In the genomic region with DNA sequence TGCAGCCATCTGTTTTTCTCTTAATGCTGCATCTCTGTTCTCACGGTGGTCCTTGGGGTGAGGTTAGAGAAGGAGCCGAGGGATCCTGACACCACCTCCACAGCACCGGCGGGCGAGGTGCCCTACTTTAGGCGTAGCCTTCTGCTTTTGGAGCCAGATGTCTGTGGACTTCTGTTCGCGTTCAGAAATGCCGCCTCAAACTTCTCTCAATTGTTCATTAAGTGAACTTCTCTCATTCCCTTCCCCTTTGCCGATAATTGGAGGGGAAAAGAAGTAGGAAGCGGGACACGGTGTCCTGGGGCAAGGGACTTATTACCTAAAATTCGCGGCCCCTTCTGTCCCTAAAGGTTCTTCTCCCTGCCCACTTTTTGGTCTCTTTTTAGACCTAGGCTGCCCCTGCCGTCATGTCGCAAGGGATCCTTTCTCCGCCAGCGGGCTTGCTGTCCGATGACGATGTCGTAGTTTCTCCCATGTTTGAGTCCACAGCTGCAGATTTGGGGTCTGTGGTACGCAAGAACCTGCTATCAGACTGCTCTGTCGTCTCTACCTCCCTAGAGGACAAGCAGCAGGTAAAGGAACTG, we compare ENCODE assay signal across 8 cellular contexts. TPM values are rescaled to one million over a fixed set of nuclear protein-coding genes. Genes with fewer than 3 reads are reported as not detected.
DNase-seq lines count a peak whose midpoint lies in the region; ATAC-seq, FAIRE-seq and TF ChIP-seq lines count a peak whose summit lies in the region.

No MANE protein-coding gene starts in this region.

- H3K9me3 ChIP-seq in endothelial cell of umbilical vein (replicated peaks; ENCODE audit: control insufficient read depth, insufficient read depth, low read length) (no peaks in the 10 kb centered on the region), gastrocnemius medialis (no peaks in the 10 kb centered on the region)

- H4K20me1 ChIP-seq in endothelial cell of umbilical vein (replicated peaks; ENCODE audit: control insufficient read depth, extremely low read depth, insufficient read depth, low read length): no peaks in the 10 kb centered on the region

- peak; percentile 51 for DNase-seq in DMS53 (lab: John Stamatoyannopoulos, UW)
- no peak for DNase-seq in DMS53 treated with DMSO at 0.1 percent for 48 hours (lab: John Stamatoyannopoulos, UW; ENCODE audit: unreplicated experiment)
- peak; percentile 31 for DNase-seq in MV-4-11 (lab: John Stamatoyannopoulos, UW)
- DNase-seq in endothelial cell of umbilical vein (ENCODE audit: low read depth, low spot score): no peak
- DNase-seq in gastrocnemius medialis: no peak
- DNase-seq in NCI-H526 treated with DMSO at 0.1 percent for 48 hours (lab: John Stamatoyannopoulos, UW): no peak
- no peak for DNase-seq in NCI-H1092 treated with DMSO at 0.1 percent for 48 hours (lab: John Stamatoyannopoulos, UW)
- no peak for DNase-seq in effector CD4-positive, alpha-beta T cell

- dilution Hi-C loops in endothelial cell of umbilical vein (cut with MboI; ENCODE audit: extremely low pct_ligation_motif_present, low sequenced_read_pairs): no loop called here

- peaks cover 22% of the 10 kb centered on the region for H3K4me1 ChIP-seq in endothelial cell of umbilical vein (ENCODE audit: control insufficient read depth, extremely low read depth, insufficient read depth, low read length)
- H3K4me1 ChIP-seq in gastrocnemius medialis: peaks cover 17 to 19% of the 10 kb centered on the region in 2 donors

- no peak for ATAC-seq in gastrocnemius medialis

- intact Hi-C loops in endothelial cell of umbilical vein (cut with micrococcal nuclease): loop anchor here (1.0 to 5.0 kb wide), 3 partner anchors 34 to 153 kb away; partner anchors contain the start of genes CDC23 and CDC25C
- intact Hi-C loops in gastrocnemius medialis (cut with DNase I; ENCODE audit: low total_unique reads): loop anchor here (2.0 to 5.0 kb wide), 3 partner anchors 33 to 427 kb away; partner anchors contain the start of genes CDC23 and HNRNPA0

- no peak for TF ChIP-seq POLR2A in endothelial cell of umbilical vein (IDR thresholded peaks at IDR 0.05; ENCODE audit: low read depth, low read length)
- TF ChIP-seq POLR2A in gastrocnemius medialis (IDR thresholded peaks at IDR 0.05): no peak

- peak overlapping the region; percentile 64 for H3K4me2 ChIP-seq in endothelial cell of umbilical vein (ENCODE audit: insufficient read depth, low read length)

- peak overlapping the region; percentile 9 for H3K27ac ChIP-seq in endothelial cell of umbilical vein (ENCODE audit: insufficient read depth, low read depth, low read length)
- H3K27ac ChIP-seq in gastrocnemius medialis: peak overlapping the region in 2 of 4 donors; percentile 88 to 96

- TSS peak; percentile 60 for BruUV-seq in endothelial cell of umbilical vein (replicated peaks; lab: Mats Ljungman, UMichigan)

- peak overlapping the region; percentile 47 for H2AFZ ChIP-seq in endothelial cell of umbilical vein (ENCODE audit: low read depth, low read length)

- TF ChIP-seq CTCF in endothelial cell of umbilical vein (IDR thresholded peaks at IDR 0.05; ENCODE audit: extremely low read depth in 1 of 2, insufficient read depth in 1 of 2, low read depth in 1 of 2, low read length in 2 of 2): no peak
- no peak for TF ChIP-seq CTCF in gastrocnemius medialis (IDR thresholded peaks at IDR 0.05 in 4 of 5, conservative IDR thresholded peaks at IDR 0.05 in 1 of 5)

- H3K9me1 ChIP-seq in endothelial cell of umbilical vein (replicated peaks; ENCODE audit: control insufficient read depth, extremely low read depth, insufficient read depth, low read length): no peaks in the 10 kb centered on the region

- no peaks in the 10 kb centered on the region for H3K27me3 ChIP-seq in endothelial cell of umbilical vein (ENCODE audit: control insufficient read depth in 2 of 2, insufficient read depth in 2 of 2, low read length in 2 of 2)
- no peaks in the 10 kb centered on the region for H3K27me3 ChIP-seq in gastrocnemius medialis

- no peak for FAIRE-seq in endothelial cell of umbilical vein (lab: Jason Lieb, UNC)

- H3K4me3 ChIP-seq in endothelial cell of umbilical vein (replicated peaks in 1 of 3; ENCODE audit: insufficient read depth in 1 of 3, low read depth in 1 of 3, low read length in 3 of 3): peak overlapping the region; percentile 61 to 95 (median 71)
- peak overlapping the region; percentile 80 to 95 (median 92) for H3K4me3 ChIP-seq in gastrocnemius medialis

- peak overlapping the region; percentile 54 for H3K9ac ChIP-seq in endothelial cell of umbilical vein (replicated peaks; ENCODE audit: extremely low read depth, insufficient read depth, low read length)

- POLR2A ChIA-PET in endothelial cell of umbilical vein (lab: Charles Lee): no interaction called here

- CTCF ChIA-PET in endothelial cell of umbilical vein (lab: Charles Lee): interaction anchor here (1.0 to 2.1 kb wide), 4 partner anchors 12 to 324 kb away, joined by 4 to 10 read pairs (median 8); no protein-coding TSS in a partner anchor

- H3K36me3 ChIP-seq in endothelial cell of umbilical vein (ENCODE audit: control insufficient read depth in 2 of 2, extremely low read depth in 1 of 2, insufficient read depth in 2 of 2, low read length in 2 of 2) (peaks cover 12 to 22% of the 10 kb centered on the region in 2 experiments), gastrocnemius medialis (peaks cover 0 to 21% of the 10 kb centered on the region in 2 donors)

- in situ Hi-C loops in gastrocnemius medialis (cut with MboI; ENCODE audit: low sequenced_read_pairs in 4 of 4): no loop called here

- peaks cover 46% of the 10 kb centered on the region for H3K79me2 ChIP-seq in endothelial cell of umbilical vein (ENCODE audit: control insufficient read depth, insufficient read depth, low read length)

TF ChIP-seq in endothelial cell of umbilical vein, 7 proteins besides CTCF, POLR2A, EP300 and RAD21:
- no peak for TF ChIP-seq EZH2 (IDR thresholded peaks at IDR 0.05; ENCODE audit: borderline replicate concordance, low read depth, low read length, severe bottlenecking)
- no peak for TF ChIP-seq MYC (IDR thresholded peaks at IDR 0.05; ENCODE audit: low read depth, low read length)
- no peak for TF ChIP-seq POLR2AphosphoS5 (IDR thresholded peaks at IDR 0.05; ENCODE audit: insufficient read depth, low read depth, low read length)
- TF ChIP-seq, protein P1, sequence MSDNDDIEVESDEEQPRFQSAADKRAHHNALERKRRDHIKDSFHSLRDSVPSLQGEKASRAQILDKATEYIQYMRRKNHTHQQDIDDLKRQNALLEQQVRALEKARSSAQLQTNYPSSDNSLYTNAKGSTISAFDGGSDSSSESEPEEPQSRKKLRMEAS (IDR thresholded peaks at IDR 0.05; ENCODE audit: insufficient read depth, insufficient read length): no peak
- TF ChIP-seq FOS (IDR thresholded peaks at IDR 0.05; ENCODE audit: borderline replicate concordance, insufficient read depth, low read length): no peak
- no peak for TF ChIP-seq GATA2 (IDR thresholded peaks at IDR 0.05; ENCODE audit: insufficient read depth, insufficient read length, low read depth, low read length)
- TF ChIP-seq JUN (IDR thresholded peaks at IDR 0.05; ENCODE audit: borderline replicate concordance, insufficient read depth, insufficient read length, low read depth): no peak

RNA-seq across cellular contexts. Expression of gene KIF20A, which starts 0.5 kb away (rescaled TPM):
- total RNA-seq in endothelial cell of umbilical vein: 72.0 and 78.1 TPM in 2 replicates
- 36.6 and 38.7 TPM in 2 replicates for polyA plus RNA-seq in endothelial cell of umbilical vein
- 45.1 and 51.0 TPM in 2 replicates for polyA plus RNA-seq in endothelial cell of umbilical vein (2011; cell fraction: cytosol; rRNA removed)
- polyA plus RNA-seq in endothelial cell of umbilical vein (2011; cell fraction: nucleus; rRNA removed): 61.6 and 65.8 TPM in 2 replicates
- polyA plus RNA-seq in endothelial cell of umbilical vein (2012): 18.9 and 54.2 TPM in 2 replicates
- 93.0 and 111 TPM in 2 replicates for polyA minus RNA-seq in endothelial cell of umbilical vein
- polyA minus RNA-seq in endothelial cell of umbilical vein (2011; cell fraction: cytosol; rRNA and poly(A)+ RNA removed): 69.8 TPM
- polyA minus RNA-seq in endothelial cell of umbilical vein (2011; cell fraction: nucleus; rRNA and poly(A)+ RNA removed): 32.7 and 48.7 TPM in 2 replicates
- under 1 TPM in 2 of 4 donors, not detected in 2; 0.75 to 0.89 TPM for total RNA-seq in gastrocnemius medialis

RNA-seq across cellular contexts. Expression of gene BRD8, which starts 0.9 kb away (rescaled TPM):
- total RNA-seq in endothelial cell of umbilical vein (69.7 and 73.7 TPM in 2 replicates), gastrocnemius medialis (10 to 100 TPM; 20.2 to 28.0 (median 24.1) TPM)
- polyA plus RNA-seq in endothelial cell of umbilical vein: 33.5 and 38.2 TPM in 2 replicates
- 30.8 and 34.5 TPM in 2 replicates for polyA plus RNA-seq in endothelial cell of umbilical vein (2011; cell fraction: cytosol; rRNA removed)
- 138 and 174 TPM in 2 replicates for polyA plus RNA-seq in endothelial cell of umbilical vein (2011; cell fraction: nucleus; rRNA removed)
- polyA plus RNA-seq in endothelial cell of umbilical vein (2012): 29.6 and 45.2 TPM in 2 replicates
- 56.1 and 60.8 TPM in 2 replicates for polyA minus RNA-seq in endothelial cell of umbilical vein
- polyA minus RNA-seq in endothelial cell of umbilical vein (2011; cell fraction: cytosol; rRNA and poly(A)+ RNA removed): 37.2 TPM
- 46.5 and 85.7 TPM in 2 replicates for polyA minus RNA-seq in endothelial cell of umbilical vein (2011; cell fraction: nucleus; rRNA and poly(A)+ RNA removed)

RNA-seq across cellular contexts. Expression of gene CDC23, which starts 33.8 kb away (rescaled TPM):
- total RNA-seq in endothelial cell of umbilical vein: 39.4 and 41.2 TPM in 2 replicates
- 25.2 and 28.5 TPM in 2 replicates for polyA plus RNA-seq in endothelial cell of umbilical vein
- polyA plus RNA-seq in endothelial cell of umbilical vein (2011; cell fraction: cytosol; rRNA removed): 25.4 and 27.6 TPM in 2 replicates
- 38.6 and 43.6 TPM in 2 replicates for polyA plus RNA-seq in endothelial cell of umbilical vein (2011; cell fraction: nucleus; rRNA removed)
- 27.0 and 32.6 TPM in 2 replicates for polyA plus RNA-seq in endothelial cell of umbilical vein (2012)
- 46.0 and 48.8 TPM in 2 replicates for polyA minus RNA-seq in endothelial cell of umbilical vein
- polyA minus RNA-seq in endothelial cell of umbilical vein (2011; cell fraction: cytosol; rRNA and poly(A)+ RNA removed): 19.2 TPM
- polyA minus RNA-seq in endothelial cell of umbilical vein (2011; cell fraction: nucleus; rRNA and poly(A)+ RNA removed): 24.9 and 38.3 TPM in 2 replicates
- total RNA-seq in gastrocnemius medialis: 10 to 100 TPM in 2 of 4 donors, 1 to 10 TPM in 2; 7.7 to 11.7 (median 10.4) TPM

RNA-seq across cellular contexts. Expression of gene NME5, which starts 40.1 kb away (rescaled TPM):
- total RNA-seq in endothelial cell of umbilical vein: 1.4 and 1.5 TPM in 2 replicates
- polyA plus RNA-seq in endothelial cell of umbilical vein: 0.11 TPM in 1 of 2 replicates, not detected in the other
- polyA plus RNA-seq in endothelial cell of umbilical vein (2011; cell fraction: cytosol; rRNA removed): 0.12 TPM in 1 of 2 replicates, not detected in the other
- polyA plus RNA-seq in endothelial cell of umbilical vein (2011; cell fraction: nucleus; rRNA removed): 0.13 TPM in 1 of 2 replicates, not detected in the other
- 1.6 and 2.4 TPM in 2 replicates for polyA plus RNA-seq in endothelial cell of umbilical vein (2012)
- polyA minus RNA-seq in endothelial cell of umbilical vein: not detected in 2 replicates
- polyA minus RNA-seq in endothelial cell of umbilical vein (2011; cell fraction: cytosol; rRNA and poly(A)+ RNA removed): not detected
- not detected in 2 replicates for polyA minus RNA-seq in endothelial cell of umbilical vein (2011; cell fraction: nucleus; rRNA and poly(A)+ RNA removed)
- under 1 TPM in 2 of 4 donors, not detected in 2; 0.51 TPM for total RNA-seq in gastrocnemius medialis

Comparison
In these comparisons a context has a peak if more than half of its experiments do, and no peak if none do; other contexts are left out.
1. DNase-seq: peak in DMS53 (single experiment) and MV-4-11 (single experiment); none in DMS53 treated with DMSO at 0.1 percent for 48 hours (single experiment), endothelial cell of umbilical vein (single experiment), gastrocnemius medialis (0 of 2), NCI-H526 treated with DMSO at 0.1 percent for 48 hours (single experiment), NCI-H1092 treated with DMSO at 0.1 percent for 48 hours (single experiment) and effector CD4-positive, alpha-beta T cell (single experiment).
2. RNA of gene KIF20A, which starts 0.5 kb away (total RNA-seq): 72.0 to 78.1 TPM in endothelial cell of umbilical vein; 0.75 to 0.89 TPM in gastrocnemius medialis; every median in the first group is over 10 times any median in the second.